In genomic region chr22:24105018-24105360, GRCh38 we compare ENCODE assay signal across 15 cellular contexts.
A peak's percentile ranks its signal among the peaks of the same experiment; 100 is the strongest.
DNase-seq lines count a peak whose midpoint lies in the region; ATAC-seq and TF ChIP-seq lines count a peak whose summit lies in the region.
"Had no signal": no experiment of that assay in that cellular context is flagged by ENCODE, and none has a peak within 500 bp of the region (broad histone marks: within the 10 kb centered on the region; RNA-seq: fewer than 3 reads in every experiment).

No MANE protein-coding gene starts in this region.

- POLR2A ChIA-PET in activated CD4-positive, alpha-beta memory T cell treated with anti-CD3 and anti-CD28 coated beads, Interleukin-2, amount 10 ng/mL, durations not matched to agents 7 days and 5 days (lab: Charles Lee): interaction anchor here (0.8 to 4.5 kb wide), 4 partner anchors 8 to 52 kb away, joined by 3 to 14 read pairs (median 4); no protein-coding TSS in a partner anchor
- POLR2A ChIA-PET in activated CD4-positive, alpha-beta memory T cell treated with anti-CD3 and anti-CD28 coated beads for 36 hours (lab: Charles Lee): interaction anchor here (1.0 kb wide), 1 partner anchor 13 kb away, joined by 4 read pairs; no protein-coding TSS in a partner anchor

- no peaks in the 10 kb centered on the region for H3K9me3 Mint-ChIP-seq in activated CD4-positive, alpha-beta memory T cell treated with anti-CD3 and anti-CD28 coated beads, Interleukin-2, amount 10 ng/mL, durations not matched to agents 7 days and 5 days
- no peaks in the 10 kb centered on the region for H3K9me3 Mint-ChIP-seq in activated CD4-positive, alpha-beta memory T cell treated with anti-CD3 and anti-CD28 coated beads for 36 hours
- H3K9me3 Mint-ChIP-seq: activated naive CD4-positive, alpha-beta T cell treated with anti-CD3 and anti-CD28 coated beads, Interleukin-2, amount 10 ng/mL, durations not matched to agents 7 days and 5 days; naive thymus-derived CD4-positive, alpha-beta T cell had no signal

- no peaks in the 10 kb centered on the region for H3K27me3 Mint-ChIP-seq in activated CD4-positive, alpha-beta memory T cell treated with anti-CD3 and anti-CD28 coated beads, Interleukin-2, amount 10 ng/mL, durations not matched to agents 7 days and 5 days
- no peaks in the 10 kb centered on the region for H3K27me3 Mint-ChIP-seq in activated CD4-positive, alpha-beta memory T cell treated with anti-CD3 and anti-CD28 coated beads for 36 hours
- H3K27me3 Mint-ChIP-seq: activated CD4-positive, alpha-beta T cell treated with anti-CD3 and anti-CD28 coated beads for 36 hours; activated naive CD4-positive, alpha-beta T cell treated with anti-CD3 and anti-CD28 coated beads, Interleukin-2, amount 10 ng/mL, durations not matched to agents 7 days and 5 days; naive thymus-derived CD4-positive, alpha-beta T cell had no signal

- intact Hi-C loops in activated CD4-positive, alpha-beta memory T cell treated with anti-CD3 and anti-CD28 coated beads for 36 hours (cut with micrococcal nuclease): loop anchor here (5.0 kb wide), 1 partner anchor 382 kb away; no protein-coding TSS in a partner anchor
- intact Hi-C loops in dorsolateral prefrontal cortex (cut with DNase I): loop anchor here in 1 of 2 donors (5.0 kb wide), 1 partner anchor 52 kb away; no protein-coding TSS in a partner anchor
- intact Hi-C loops in colonic mucosa (cut with DNase I): loop anchor here (10.0 kb wide), 1 partner anchor 70 kb away; no protein-coding TSS in a partner anchor

- H3K9me3 ChIP-seq in thoracic aorta: no peaks in the 10 kb centered on the region
- H3K9me3 ChIP-seq in colonic mucosa: no peaks in the 10 kb centered on the region

- peaks cover 50% of the 10 kb centered on the region for H3K4me1 Mint-ChIP-seq in activated CD4-positive, alpha-beta memory T cell treated with anti-CD3 and anti-CD28 coated beads, Interleukin-2, amount 10 ng/mL, durations not matched to agents 7 days and 5 days
- peaks cover 36% of the 10 kb centered on the region for H3K4me1 Mint-ChIP-seq in activated CD4-positive, alpha-beta memory T cell treated with anti-CD3 and anti-CD28 coated beads for 36 hours (ENCODE audit: low read depth)

- H3K36me3 ChIP-seq in thoracic aorta (peaks cover 9% of the 10 kb centered on the region), colonic mucosa (no peaks in the 10 kb centered on the region)

- ATAC-seq in thoracic aorta (ENCODE audit: insufficient number of reproducible peaks, low FRiP score, low read depth): no peak
- ATAC-seq: activated CD4-positive, alpha-beta T cell treated with anti-CD3 and anti-CD28 coated beads for 36 hours; naive thymus-derived CD4-positive, alpha-beta T cell had no signal

- H3K27ac ChIP-seq in dorsolateral prefrontal cortex (peak overlapping the region in 57 of 59 donors; percentile 2 to 94 (median 72)), thoracic aorta (peak overlapping the region; percentile 50 to 80), colonic mucosa (no peak overlapping the region)

- H3K4me3 Mint-ChIP-seq in activated CD4-positive, alpha-beta memory T cell treated with anti-CD3 and anti-CD28 coated beads, Interleukin-2, amount 10 ng/mL, durations not matched to agents 7 days and 5 days: no peak overlapping the region
- H3K4me3 Mint-ChIP-seq in activated CD4-positive, alpha-beta memory T cell treated with anti-CD3 and anti-CD28 coated beads for 36 hours: no peak overlapping the region
- H3K4me3 Mint-ChIP-seq: activated CD4-positive, alpha-beta T cell treated with anti-CD3 and anti-CD28 coated beads for 36 hours; activated naive CD4-positive, alpha-beta T cell treated with anti-CD3 and anti-CD28 coated beads, Interleukin-2, amount 10 ng/mL, durations not matched to agents 7 days and 5 days; naive thymus-derived CD4-positive, alpha-beta T cell had no signal

- CTCF ChIA-PET in activated CD4-positive, alpha-beta memory T cell treated with anti-CD3 and anti-CD28 coated beads, Interleukin-2, amount 10 ng/mL, durations not matched to agents 7 days and 5 days (lab: Charles Lee): interaction anchor here (2.2 to 3.9 kb wide), 2 partner anchors 52 to 70 kb away, joined by 8 to 27 read pairs; no protein-coding TSS in a partner anchor
- CTCF ChIA-PET in activated CD4-positive, alpha-beta memory T cell treated with anti-CD3 and anti-CD28 coated beads for 36 hours (lab: Charles Lee): interaction anchor here (0.9 to 3.8 kb wide), 4 partner anchors 51 to 126 kb away, joined by 3 to 16 read pairs (median 4); no protein-coding TSS in a partner anchor

- peak overlapping the region; percentile 71 for H3K27ac Mint-ChIP-seq in activated CD4-positive, alpha-beta memory T cell treated with anti-CD3 and anti-CD28 coated beads, Interleukin-2, amount 10 ng/mL, durations not matched to agents 7 days and 5 days
- H3K27ac Mint-ChIP-seq in activated CD4-positive, alpha-beta memory T cell treated with anti-CD3 and anti-CD28 coated beads for 36 hours: no peak overlapping the region
- H3K27ac Mint-ChIP-seq: activated CD4-positive, alpha-beta T cell treated with anti-CD3 and anti-CD28 coated beads for 36 hours; activated naive CD4-positive, alpha-beta T cell treated with anti-CD3 and anti-CD28 coated beads, Interleukin-2, amount 10 ng/mL, durations not matched to agents 7 days and 5 days had no signal

- H3K9ac ChIP-seq in colonic mucosa (ENCODE audit: low read depth in 2 of 2, low read length in 2 of 2): no peak overlapping the region

- no peak overlapping the region for H3K4me3 ChIP-seq in dorsolateral prefrontal cortex
- H3K4me3 ChIP-seq in thoracic aorta: no peak overlapping the region
- H3K4me3 ChIP-seq in colonic mucosa: no peak overlapping the region
- H3K4me3 ChIP-seq: SK-N-MC had no signal

- TF ChIP-seq CTCF in dorsolateral prefrontal cortex (IDR thresholded peaks at IDR 0.05 in 54 of 56, conservative IDR thresholded peaks at IDR 0.05 in 2 of 56; ENCODE audit: low read depth in 1 of 56, partially characterized antibody in 56 of 56) (no peak), thoracic aorta (IDR thresholded peaks at IDR 0.05) (no peak), colonic mucosa (IDR thresholded peaks at IDR 0.05) (no peak), GM20000 (IDR thresholded peaks at IDR 0.05; ENCODE audit: extremely low read depth, missing control alignments) (no peak)

- H3K4me1 ChIP-seq in thoracic aorta (ENCODE audit: control insufficient read depth in 1 of 2, low read depth in 2 of 2): peaks cover 10 to 51% of the 10 kb centered on the region in 2 donors
- H3K4me1 ChIP-seq in colonic mucosa: no peaks in the 10 kb centered on the region

- peaks cover 51% of the 10 kb centered on the region for H3K36me3 Mint-ChIP-seq in activated CD4-positive, alpha-beta memory T cell treated with anti-CD3 and anti-CD28 coated beads, Interleukin-2, amount 10 ng/mL, durations not matched to agents 7 days and 5 days (ENCODE audit: low read depth)
- peaks cover 25% of the 10 kb centered on the region for H3K36me3 Mint-ChIP-seq in activated CD4-positive, alpha-beta memory T cell treated with anti-CD3 and anti-CD28 coated beads for 36 hours

- H3K27me3 ChIP-seq in dorsolateral prefrontal cortex: no peaks in the 10 kb centered on the region
- no peaks in the 10 kb centered on the region for H3K27me3 ChIP-seq in thoracic aorta (replicated peaks; ENCODE audit: insufficient read depth)
- H3K27me3 ChIP-seq in colonic mucosa: no peaks in the 10 kb centered on the region

- no peak for DNase-seq in activated CD4-positive, alpha-beta memory T cell treated with anti-CD3 and anti-CD28 coated beads, Interleukin-2, amount 10 ng/mL, durations not matched to agents 7 days and 5 days
- no peak for DNase-seq in activated CD4-positive, alpha-beta memory T cell treated with anti-CD3 and anti-CD28 coated beads for 36 hours
- peak in 6 of 10 donors; percentile 28 to 70 (median 65) for DNase-seq in dorsolateral prefrontal cortex
- peak; percentile 34 for DNase-seq in midbrain (lab: John Stamatoyannopoulos, UW)
- DNase-seq in thoracic aorta (ENCODE audit: low spot score): no peak
- DNase-seq in colonic mucosa: no peak
- no peak for DNase-seq in HUDEP-2 (lab: John Stamatoyannopoulos, UW; ENCODE audit: unreplicated experiment in 76 of 76)
- no peak for DNase-seq in GM20000 (ENCODE audit: low spot score)
- DNase-seq: activated naive CD4-positive, alpha-beta T cell treated with anti-CD3 and anti-CD28 coated beads, Interleukin-2, amount 10 ng/mL, durations not matched to agents 7 days and 5 days; DMS79; naive thymus-derived CD4-positive, alpha-beta T cell; NCI-H69; stimulated activated CD4-positive, alpha-beta T cell treated with anti-CD3 and anti-CD28 coated beads, Interleukin-15, amount 100 ng/mL, for 24 hours had no signal

Comparison
In these comparisons a context has a peak if more than half of its experiments do, and no peak if none do; other contexts are left out.
1. DNase-seq: peak in dorsolateral prefrontal cortex (6 of 10) and midbrain (single experiment); none in activated CD4-positive, alpha-beta memory T cell treated with anti-CD3 and anti-CD28 coated beads, Interleukin-2, amount 10 ng/mL, durations not matched to agents 7 days and 5 days (single experiment), activated CD4-positive, alpha-beta memory T cell treated with anti-CD3 and anti-CD28 coated beads for 36 hours (single experiment), thoracic aorta (single experiment), colonic mucosa (single experiment), HUDEP-2 (0 of 76) and GM20000 (single experiment).